In the genomic region with DNA sequence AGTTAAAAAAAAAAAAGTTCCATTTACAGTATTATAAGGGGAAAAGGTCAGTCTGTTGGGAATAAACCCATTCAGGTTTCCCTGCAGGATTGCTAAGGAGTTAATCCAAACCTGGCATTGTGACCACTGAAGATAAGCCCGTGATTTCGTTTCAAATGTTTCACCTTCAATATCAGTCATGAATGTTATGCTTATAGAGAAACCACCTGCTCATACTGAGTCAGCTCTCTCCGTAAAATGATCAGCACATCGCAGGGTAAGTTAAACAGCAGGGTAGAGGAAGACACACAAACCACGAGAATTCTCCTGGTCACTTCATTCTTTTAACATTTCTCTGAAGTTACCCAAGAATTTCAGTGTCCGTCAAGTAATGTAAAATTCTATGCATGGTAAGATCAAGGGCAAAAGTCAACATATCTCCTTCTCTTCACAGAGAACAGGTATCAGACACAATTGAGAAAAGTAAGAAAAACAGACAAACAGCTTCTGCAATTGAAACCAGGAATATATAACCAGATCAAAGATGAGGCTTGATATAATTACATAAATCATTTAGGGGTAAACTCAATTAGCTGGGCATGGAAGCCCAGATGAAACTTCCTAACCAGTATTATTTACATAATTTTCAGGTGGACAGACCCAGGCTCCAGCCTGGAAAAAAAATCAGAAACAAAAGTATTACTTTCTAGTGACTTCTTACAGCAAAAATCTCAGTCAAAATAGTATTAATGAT, we compare ENCODE assay signal across 14 cellular contexts.
DNase-seq lines count a peak whose midpoint lies in the region; ATAC-seq, FAIRE-seq and TF ChIP-seq lines count a peak whose summit lies in the region.
"Had no signal": no experiment of that assay in that cellular context is flagged by ENCODE, and none has a peak within 500 bp of the region (broad histone marks: within the 10 kb centered on the region; RNA-seq: fewer than 3 reads in every experiment).

No MANE protein-coding gene starts in this region.

- no peaks in the 10 kb centered on the region for H3K9me3 ChIP-seq in BE2C
- H3K9me3 ChIP-seq: mucosa of descending colon, right lobe of liver had no signal

- no peak for DNase-seq in BE2C
- DNase-seq in GM12891 (ENCODE audit: insufficient read length, low spot score) = no peak
- DNase-seq in T-helper 2 cell treated with Interferon-gamma antibody and Interleukin-4, amounts not matched to agents 5 μg/mL and 100 μg/mL, for 36 hours (ENCODE audit: low spot score) = no peak
- DNase-seq in immature natural killer cell = no peak
- no peak for DNase-seq in NCI-H2107 treated with DMSO at 0.1 percent for 48 hours (lab: John Stamatoyannopoulos, UW; ENCODE audit: unreplicated experiment)
- no peak for DNase-seq in NCI-H524 (lab: John Stamatoyannopoulos, UW)
- DNase-seq: mucosa of descending colon, NCI-H446 treated with DMSO at 0.1 percent for 48 hours, right lobe of liver, RPMI8226, substantia nigra had no signal

- peak overlapping the region; percentile 44 for H3K4me3 Mint-ChIP-seq in T-helper 2 cell treated with Interferon-gamma antibody and Interleukin-4, amounts not matched to agents 5 μg/mL and 100 μg/mL, for 36 hours
- no peak overlapping the region for H3K4me3 Mint-ChIP-seq in immature natural killer cell

- H3K9me3 Mint-ChIP-seq in T-helper 2 cell treated with Interferon-gamma antibody and Interleukin-4, amounts not matched to agents 5 μg/mL and 100 μg/mL, for 36 hours = peaks cover 6% of the 10 kb centered on the region
- no peaks in the 10 kb centered on the region for H3K9me3 Mint-ChIP-seq in immature natural killer cell

- H3K36me3 ChIP-seq in BE2C = no peaks in the 10 kb centered on the region
- H3K36me3 ChIP-seq: right lobe of liver had no signal

- ATAC-seq in GM19324 (IDR thresholded peaks at IDR 0.05; ENCODE audit: low FRiP score, unreplicated experiment) = no peak
- no peak for ATAC-seq in GM19397 (IDR thresholded peaks at IDR 0.05; ENCODE audit: unreplicated experiment)
- ATAC-seq: mucosa of descending colon, right lobe of liver had no signal

- no peaks in the 10 kb centered on the region; the same call in 1 of the 2 replicates for H3K4me1 ChIP-seq in BE2C
- H3K4me1 ChIP-seq: right lobe of liver had no signal

- peak; percentile 52 for FAIRE-seq in GM12891 (lab: Jason Lieb, UNC)

- H3K4me3 ChIP-seq in BE2C (ENCODE audit: low read depth, low read length) = peak overlapping the region; percentile 33
- H3K4me3 ChIP-seq: coronary artery, mucosa of descending colon, right lobe of liver had no signal

- TF ChIP-seq CTCF in BE2C (IDR thresholded peaks at IDR 0.05; ENCODE audit: low read depth, low read length) = no peak

- peaks cover 8% of the 10 kb centered on the region for H3K36me3 Mint-ChIP-seq in T-helper 2 cell treated with Interferon-gamma antibody and Interleukin-4, amounts not matched to agents 5 μg/mL and 100 μg/mL, for 36 hours (ENCODE audit: low read depth)
- H3K36me3 Mint-ChIP-seq in immature natural killer cell = peaks cover 0 to under 1% (median 0%) of the 10 kb centered on the region in 3 donors

- H3K4me1 Mint-ChIP-seq in T-helper 2 cell treated with Interferon-gamma antibody and Interleukin-4, amounts not matched to agents 5 μg/mL and 100 μg/mL, for 36 hours (ENCODE audit: low read depth) = peaks cover 31% of the 10 kb centered on the region
- H3K4me1 Mint-ChIP-seq in immature natural killer cell = peaks cover 15 to 23% of the 10 kb centered on the region in 2 donors

- H3K27me3 ChIP-seq in BE2C = no peaks in the 10 kb centered on the region
- H3K27me3 ChIP-seq: right lobe of liver had no signal

- H3K27me3 Mint-ChIP-seq in T-helper 2 cell treated with Interferon-gamma antibody and Interleukin-4, amounts not matched to agents 5 μg/mL and 100 μg/mL, for 36 hours (ENCODE audit: low read depth) = no peaks in the 10 kb centered on the region
- H3K27me3 Mint-ChIP-seq in immature natural killer cell (ENCODE audit: low read depth in 3 of 3) = no peaks in the 10 kb centered on the region

- H3K27ac Mint-ChIP-seq in T-helper 2 cell treated with Interferon-gamma antibody and Interleukin-4, amounts not matched to agents 5 μg/mL and 100 μg/mL, for 36 hours = peak overlapping the region; percentile 63
- peak overlapping the region in 4 of 6 donors; percentile 17 to 81 (median 62) for H3K27ac Mint-ChIP-seq in immature natural killer cell

- no peak for TF ChIP-seq POLR2A in GM12891 (IDR thresholded peaks at IDR 0.05; ENCODE audit: low read depth, low read length)

TF ChIP-seq in GM12891, 5 proteins besides CTCF, POLR2A, EP300 and RAD21:
- TF ChIP-seq POU2F2 (IDR thresholded peaks at IDR 0.05; ENCODE audit: low read depth, low read length) = no peak
- no peak for TF ChIP-seq POLR2AphosphoS5 (IDR thresholded peaks at IDR 0.05; ENCODE audit: low read depth, low read length)
- TF ChIP-seq SPI1 (IDR thresholded peaks at IDR 0.05; ENCODE audit: low read depth, low read length) = no peak
- TF ChIP-seq PAX5 (IDR thresholded peaks at IDR 0.05; ENCODE audit: insufficient read depth, low read length, severe bottlenecking) = no peak
- no peak for TF ChIP-seq TAF1 (IDR thresholded peaks at IDR 0.05; ENCODE audit: low read depth, low read length)
